24 cellular contexts compared by ENCODE assay signal in genomic region chr14:84390010-84390409, GRCh38.
"Had no signal": no experiment of that assay in that cellular context is flagged by ENCODE, and none has a peak within 500 bp of the region (broad histone marks: within the 10 kb centered on the region; RNA-seq: fewer than 3 reads in every experiment).

No MANE protein-coding gene starts in this region.

- H3K27me3 ChIP-seq: esophagus muscularis mucosa, gastroesophageal sphincter, heart right ventricle, left lung, right atrium auricular region, stomach, thyroid gland had no signal

- H3K9me3 ChIP-seq: esophagus muscularis mucosa, gastroesophageal sphincter, prostate gland, stomach, thyroid gland had no signal

- H3K4me3 ChIP-seq: esophagus muscularis mucosa, gastroesophageal sphincter, heart right ventricle, left lung, mucosa of descending colon, prostate gland, right atrium auricular region, stomach, thyroid gland had no signal

- ATAC-seq: gastroesophageal sphincter; heart right ventricle; left cardiac atrium; left lung; mucosa of descending colon; natural killer cell treated with Interleukin-12 subunit alpha and Interleukin-12 subunit beta and Interleukin-15 and Interleukin-18, amount 100 ng/mL, for 72 hours; sciatic nerve; stimulated activated effector memory CD8-positive, alpha-beta T cell treated with anti-CD3 and anti-CD28 coated beads, Interleukin-12 subunit alpha, Interleukin-12 subunit beta, amount 100 ng/mL, for 72 hours had no signal

- DNase-seq: effector CD8-positive, alpha-beta T cell; endodermal cell; foreskin fibroblast; heart right ventricle; hippocampal formation; left cardiac atrium; left lung; mesenchymal stem cell; mucosa of descending colon; naive B cell; nucleus accumbens; stimulated activated CD4-positive, alpha-beta T cell treated with anti-CD3 and anti-CD28 coated beads, Interleukin-2, amount 100 ng/mL, for 24 hours; stimulated activated CD4-positive, alpha-beta T cell treated with anti-CD3 and anti-CD28 coated beads, Interleukin-4, amount 100 ng/mL, for 24 hours; stimulated activated naive CD4-positive, alpha-beta T cell treated with Interleukin-2 at 50 U/mL for 16 hours; stomach; thyroid gland; trophoblast cell had no signal

- H3K36me3 ChIP-seq: esophagus muscularis mucosa, gastroesophageal sphincter, heart right ventricle, left lung, prostate gland, right atrium auricular region, stomach, thyroid gland had no signal

- H3K4me1 ChIP-seq: esophagus muscularis mucosa, heart right ventricle, left lung, prostate gland, right atrium auricular region, stomach, thyroid gland had no signal
